20 cellular contexts compared by ENCODE assay signal in genomic region chr1:51745304-51745570, GRCh38.
"Had no signal": no experiment of that assay in that cellular context is flagged by ENCODE, and none has a peak within 500 bp of the region (broad histone marks: within the 10 kb centered on the region; RNA-seq: fewer than 3 reads in every experiment).

No MANE protein-coding gene starts in this region.

- ATAC-seq: activated naive CD4-positive, alpha-beta T cell treated with anti-CD3 and anti-CD28 coated beads, Interleukin-2, amount 50 U/mL, for 72 hours; effector memory CD8-positive, alpha-beta T cell; esophagus mucosa; lower lobe of right lung; naive thymus-derived CD4-positive, alpha-beta T cell; right cardiac atrium; stimulated activated naive CD8-positive, alpha-beta T cell treated with anti-CD3 and anti-CD28 coated beads, Interleukin-15, amount 100 ng/mL, for 72 hours had no signal

- H3K4me1 ChIP-seq: suprapubic skin, transverse colon had no signal

- DNase-seq: activated CD4-positive, alpha-beta T cell treated with anti-CD3 and anti-CD28 coated beads, Interleukin-2, amount 50 U/mL, for 1 hour; activated T-cell treated with anti-CD3 and anti-CD28 coated beads, Interleukin-2, amount 50 U/mL, for 1 hour; aorta; caudate nucleus; effector memory CD8-positive, alpha-beta T cell; foreskin melanocyte; kidney; lower lobe of right lung; naive thymus-derived CD4-positive, alpha-beta T cell; ovary; right cardiac atrium; stimulated activated CD4-positive, alpha-beta T cell treated with anti-CD3 and anti-CD28 coated beads, Interleukin-1b, Interleukin-23, amount 100 ng/mL, for 48 hours; stimulated activated naive CD8-positive, alpha-beta T cell treated with anti-CD3 and anti-CD28 coated beads, Interleukin-15, amount 100 ng/mL, for 72 hours; T-helper 1 cell; T-helper 9 cell; transverse colon had no signal

- H3K27me3 Mint-ChIP-seq: brain; effector memory CD8-positive, alpha-beta T cell; naive thymus-derived CD4-positive, alpha-beta T cell; stimulated activated naive CD8-positive, alpha-beta T cell treated with anti-CD3 and anti-CD28 coated beads, Interleukin-15, amount 100 ng/mL, for 72 hours had no signal

- H3K9me3 Mint-ChIP-seq: activated naive CD4-positive, alpha-beta T cell treated with anti-CD3 and anti-CD28 coated beads, Interleukin-2, amount 50 U/mL, for 72 hours; brain; effector memory CD8-positive, alpha-beta T cell; naive thymus-derived CD4-positive, alpha-beta T cell; stimulated activated naive CD8-positive, alpha-beta T cell treated with anti-CD3 and anti-CD28 coated beads, Interleukin-15, amount 100 ng/mL, for 72 hours had no signal

- H3K4me3 Mint-ChIP-seq: brain; effector memory CD8-positive, alpha-beta T cell; naive thymus-derived CD4-positive, alpha-beta T cell; stimulated activated naive CD8-positive, alpha-beta T cell treated with anti-CD3 and anti-CD28 coated beads, Interleukin-15, amount 100 ng/mL, for 72 hours had no signal

- H3K36me3 ChIP-seq: ovary had no signal

- H3K36me3 Mint-ChIP-seq: activated naive CD4-positive, alpha-beta T cell treated with anti-CD3 and anti-CD28 coated beads, Interleukin-2, amount 50 U/mL, for 72 hours had no signal

- H3K27ac ChIP-seq: lower lobe of right lung, ovary, suprapubic skin, transverse colon had no signal

- H3K27ac Mint-ChIP-seq: activated naive CD4-positive, alpha-beta T cell treated with anti-CD3 and anti-CD28 coated beads, Interleukin-2, amount 50 U/mL, for 72 hours; stimulated activated naive CD8-positive, alpha-beta T cell treated with anti-CD3 and anti-CD28 coated beads, Interleukin-15, amount 100 ng/mL, for 72 hours had no signal

- H3K9me3 ChIP-seq: lower lobe of right lung, ovary, suprapubic skin, transverse colon had no signal

- H3K27me3 ChIP-seq: ovary, suprapubic skin, transverse colon had no signal

- H3K4me3 ChIP-seq: lower lobe of right lung, ovary, suprapubic skin, transverse colon had no signal
